ENCODE assay signal across 1 cellular context in the genomic region with DNA sequence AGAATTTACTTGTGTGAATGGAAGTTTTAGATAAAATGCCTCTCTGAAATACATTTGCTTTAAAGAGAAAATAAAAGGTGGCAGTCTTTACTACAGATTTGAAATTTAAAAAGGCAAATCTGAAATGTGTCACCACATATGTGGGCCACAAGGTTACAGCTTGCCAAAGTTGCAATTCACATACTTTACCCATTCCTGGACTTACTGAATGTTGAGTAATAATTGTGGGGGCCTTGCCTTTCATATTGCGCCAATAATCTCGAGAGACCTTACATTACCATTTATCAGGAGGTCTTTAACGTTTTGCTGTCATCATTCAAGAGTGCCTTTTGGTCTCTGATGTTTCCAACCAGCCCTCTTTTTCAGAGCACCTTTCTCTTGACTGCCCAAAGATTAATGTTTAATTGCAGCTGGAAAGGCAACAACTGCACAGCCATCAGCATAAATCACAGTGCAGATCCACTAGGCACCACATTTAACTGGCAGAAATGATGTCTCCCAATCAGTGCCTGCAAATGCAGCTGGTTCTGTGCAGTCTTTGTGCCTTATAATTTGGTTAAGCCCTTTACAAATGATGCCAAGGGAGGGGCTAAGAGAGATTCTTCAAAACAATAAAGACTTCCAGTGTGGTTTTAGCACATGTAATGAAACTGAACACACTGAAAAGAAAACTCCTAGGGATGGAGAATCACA.
TF ChIP-seq lines count a peak whose summit lies in the region.

No MANE protein-coding gene starts in this region.

TF ChIP-seq in GM23338, 12 proteins besides CTCF, POLR2A, EP300 and RAD21 (continued from another document):
- TF ChIP-seq, protein P1, sequence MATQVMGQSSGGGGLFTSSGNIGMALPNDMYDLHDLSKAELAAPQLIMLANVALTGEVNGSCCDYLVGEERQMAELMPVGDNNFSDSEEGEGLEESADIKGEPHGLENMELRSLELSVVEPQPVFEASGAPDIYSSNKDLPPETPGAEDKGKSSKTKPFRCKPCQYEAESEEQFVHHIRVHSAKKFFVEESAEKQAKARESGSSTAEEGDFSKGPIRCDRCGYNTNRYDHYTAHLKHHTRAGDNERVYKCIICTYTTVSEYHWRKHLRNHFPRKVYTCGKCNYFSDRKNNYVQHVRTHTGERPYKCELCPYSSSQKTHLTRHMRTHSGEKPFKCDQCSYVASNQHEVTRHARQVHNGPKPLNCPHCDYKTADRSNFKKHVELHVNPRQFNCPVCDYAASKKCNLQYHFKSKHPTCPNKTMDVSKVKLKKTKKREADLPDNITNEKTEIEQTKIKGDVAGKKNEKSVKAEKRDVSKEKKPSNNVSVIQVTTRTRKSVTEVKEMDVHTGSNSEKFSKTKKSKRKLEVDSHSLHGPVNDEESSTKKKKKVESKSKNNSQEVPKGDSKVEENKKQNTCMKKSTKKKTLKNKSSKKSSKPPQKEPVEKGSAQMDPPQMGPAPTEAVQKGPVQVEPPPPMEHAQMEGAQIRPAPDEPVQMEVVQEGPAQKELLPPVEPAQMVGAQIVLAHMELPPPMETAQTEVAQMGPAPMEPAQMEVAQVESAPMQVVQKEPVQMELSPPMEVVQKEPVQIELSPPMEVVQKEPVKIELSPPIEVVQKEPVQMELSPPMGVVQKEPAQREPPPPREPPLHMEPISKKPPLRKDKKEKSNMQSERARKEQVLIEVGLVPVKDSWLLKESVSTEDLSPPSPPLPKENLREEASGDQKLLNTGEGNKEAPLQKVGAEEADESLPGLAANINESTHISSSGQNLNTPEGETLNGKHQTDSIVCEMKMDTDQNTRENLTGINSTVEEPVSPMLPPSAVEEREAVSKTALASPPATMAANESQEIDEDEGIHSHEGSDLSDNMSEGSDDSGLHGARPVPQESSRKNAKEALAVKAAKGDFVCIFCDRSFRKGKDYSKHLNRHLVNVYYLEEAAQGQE (IDR thresholded peaks at IDR 0.05; ENCODE audit: unreplicated experiment) = no peak
- TF ChIP-seq, protein P2, sequence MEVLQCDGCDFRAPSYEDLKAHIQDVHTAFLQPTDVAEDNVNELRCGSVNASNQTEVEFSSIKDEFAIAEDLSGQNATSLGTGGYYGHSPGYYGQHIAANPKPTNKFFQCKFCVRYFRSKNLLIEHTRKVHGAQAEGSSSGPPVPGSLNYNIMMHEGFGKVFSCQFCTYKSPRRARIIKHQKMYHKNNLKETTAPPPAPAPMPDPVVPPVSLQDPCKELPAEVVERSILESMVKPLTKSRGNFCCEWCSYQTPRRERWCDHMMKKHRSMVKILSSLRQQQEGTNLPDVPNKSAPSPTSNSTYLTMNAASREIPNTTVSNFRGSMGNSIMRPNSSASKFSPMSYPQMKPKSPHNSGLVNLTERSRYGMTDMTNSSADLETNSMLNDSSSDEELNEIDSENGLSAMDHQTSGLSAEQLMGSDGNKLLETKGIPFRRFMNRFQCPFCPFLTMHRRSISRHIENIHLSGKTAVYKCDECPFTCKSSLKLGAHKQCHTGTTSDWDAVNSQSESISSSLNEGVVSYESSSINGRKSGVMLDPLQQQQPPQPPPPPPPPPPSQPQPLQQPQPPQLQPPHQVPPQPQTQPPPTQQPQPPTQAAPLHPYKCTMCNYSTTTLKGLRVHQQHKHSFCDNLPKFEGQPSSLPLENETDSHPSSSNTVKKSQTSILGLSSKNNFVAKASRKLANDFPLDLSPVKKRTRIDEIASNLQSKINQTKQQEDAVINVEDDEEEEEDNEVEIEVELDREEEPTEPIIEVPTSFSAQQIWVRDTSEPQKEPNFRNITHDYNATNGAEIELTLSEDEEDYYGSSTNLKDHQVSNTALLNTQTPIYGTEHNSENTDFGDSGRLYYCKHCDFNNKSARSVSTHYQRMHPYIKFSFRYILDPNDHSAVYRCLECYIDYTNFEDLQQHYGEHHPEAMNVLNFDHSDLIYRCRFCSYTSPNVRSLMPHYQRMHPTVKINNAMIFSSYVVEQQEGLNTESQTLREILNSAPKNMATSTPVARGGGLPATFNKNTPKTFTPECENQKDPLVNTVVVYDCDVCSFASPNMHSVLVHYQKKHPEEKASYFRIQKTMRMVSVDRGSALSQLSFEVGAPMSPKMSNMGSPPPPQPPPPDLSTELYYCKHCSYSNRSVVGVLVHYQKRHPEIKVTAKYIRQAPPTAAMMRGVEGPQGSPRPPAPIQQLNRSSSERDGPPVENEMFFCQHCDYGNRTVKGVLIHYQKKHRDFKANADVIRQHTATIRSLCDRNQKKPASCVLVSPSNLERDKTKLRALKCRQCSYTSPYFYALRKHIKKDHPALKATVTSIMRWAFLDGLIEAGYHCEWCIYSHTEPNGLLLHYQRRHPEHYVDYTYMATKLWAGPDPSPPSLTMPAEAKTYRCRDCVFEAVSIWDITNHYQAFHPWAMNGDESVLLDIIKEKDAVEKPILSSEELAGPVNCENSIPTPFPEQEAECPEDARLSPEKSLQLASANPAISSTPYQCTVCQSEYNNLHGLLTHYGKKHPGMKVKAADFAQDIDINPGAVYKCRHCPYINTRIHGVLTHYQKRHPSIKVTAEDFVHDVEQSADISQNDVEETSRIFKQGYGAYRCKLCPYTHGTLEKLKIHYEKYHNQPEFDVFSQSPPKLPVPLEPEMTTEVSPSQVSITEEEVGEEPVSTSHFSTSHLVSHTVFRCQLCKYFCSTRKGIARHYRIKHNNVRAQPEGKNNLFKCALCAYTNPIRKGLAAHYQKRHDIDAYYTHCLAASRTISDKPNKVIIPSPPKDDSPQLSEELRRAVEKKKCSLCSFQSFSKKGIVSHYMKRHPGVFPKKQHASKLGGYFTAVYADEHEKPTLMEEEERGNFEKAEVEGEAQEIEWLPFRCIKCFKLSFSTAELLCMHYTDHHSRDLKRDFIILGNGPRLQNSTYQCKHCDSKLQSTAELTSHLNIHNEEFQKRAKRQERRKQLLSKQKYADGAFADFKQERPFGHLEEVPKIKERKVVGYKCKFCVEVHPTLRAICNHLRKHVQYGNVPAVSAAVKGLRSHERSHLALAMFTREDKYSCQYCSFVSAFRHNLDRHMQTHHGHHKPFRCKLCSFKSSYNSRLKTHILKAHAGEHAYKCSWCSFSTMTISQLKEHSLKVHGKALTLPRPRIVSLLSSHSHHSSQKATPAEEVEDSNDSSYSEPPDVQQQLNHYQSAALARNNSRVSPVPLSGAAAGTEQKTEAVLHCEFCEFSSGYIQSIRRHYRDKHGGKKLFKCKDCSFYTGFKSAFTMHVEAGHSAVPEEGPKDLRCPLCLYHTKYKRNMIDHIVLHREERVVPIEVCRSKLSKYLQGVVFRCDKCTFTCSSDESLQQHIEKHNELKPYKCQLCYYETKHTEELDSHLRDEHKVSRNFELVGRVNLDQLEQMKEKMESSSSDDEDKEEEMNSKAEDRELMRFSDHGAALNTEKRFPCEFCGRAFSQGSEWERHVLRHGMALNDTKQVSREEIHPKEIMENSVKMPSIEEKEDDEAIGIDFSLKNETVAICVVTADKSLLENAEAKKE (CRISPR knock-in tag; IDR thresholded peaks at IDR 0.05) = no peak
- no peak for TF ChIP-seq JUNB (IDR thresholded peaks at IDR 0.05; ENCODE audit: unreplicated experiment)
- no peak for TF ChIP-seq EZH2phosphoT487 (IDR thresholded peaks at IDR 0.05; ENCODE audit: unreplicated experiment)
- TF ChIP-seq NANOG (IDR thresholded peaks at IDR 0.05; ENCODE audit: borderline replicate concordance) = no peak
- no peak for TF ChIP-seq EZH2 (IDR thresholded peaks at IDR 0.05; ENCODE audit: low read depth, unreplicated experiment)
- no peak for TF ChIP-seq STAT1 (IDR thresholded peaks at IDR 0.05; ENCODE audit: unreplicated experiment)
